ENCODE assay signal across 29 cellular contexts in the genomic region with DNA sequence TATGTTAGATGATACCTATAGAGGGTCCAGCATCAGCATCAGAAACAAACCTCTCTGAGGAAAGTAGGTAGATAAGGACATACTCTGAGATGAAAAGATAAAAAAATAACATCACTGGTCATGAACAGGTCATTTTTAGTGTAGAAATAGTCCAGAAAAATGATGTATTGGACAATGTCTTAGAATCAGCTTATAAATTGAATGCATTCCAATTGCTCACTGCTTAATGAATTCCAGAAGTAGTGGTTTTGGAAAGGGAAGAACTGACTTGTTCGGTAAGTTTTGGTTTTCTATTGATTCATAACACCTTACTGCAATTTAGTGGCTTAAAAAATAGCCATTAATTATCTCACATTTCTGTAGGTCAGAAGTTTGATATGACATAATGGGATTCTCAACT.
"Had no signal": no experiment of that assay in that cellular context is flagged by ENCODE, and none has a peak within 500 bp of the region (broad histone marks: within the 10 kb centered on the region; RNA-seq: fewer than 3 reads in every experiment).

No MANE protein-coding gene starts in this region.

- ATAC-seq: activated CD4-positive, CD25-positive, alpha-beta regulatory T cell treated with anti-CD3 and anti-CD28 coated beads, Interleukin-2, amount 50 U/mL, for 24 hours; activated CD8-positive, alpha-beta T cell treated with anti-CD3 and anti-CD28 coated beads for 36 hours; activated T-cell treated with anti-CD3 and anti-CD28 coated beads, Interleukin-2, amount 50 U/mL, for 4 hours; activated T-helper 17 cell treated with anti-CD3 and anti-CD28 coated beads, Interleukin-2, amount 50 U/mL, for 72 hours; esophagus mucosa; T-helper 17 cell had no signal

- H3K36me3 ChIP-seq: brain microvascular endothelial cell, WERI-Rb-1 had no signal

- FAIRE-seq: astrocyte, bronchial epithelial cell, frontal cortex had no signal

- DNase-seq: activated B cell treated with CpG ODN at 0.5 μM for 24 hours; activated CD4-positive, alpha-beta T cell treated with anti-CD3 and anti-CD28 coated beads for 48 hours; activated CD4-positive, alpha-beta T cell treated with anti-CD3 and anti-CD28 coated beads, Interleukin-2, amount 50 U/mL, for 1 hour; activated CD4-positive, alpha-beta T cell treated with anti-CD3 and anti-CD28 coated beads, Interleukin-2, amount 50 U/mL, for 48 hours; activated CD8-positive, alpha-beta memory T cell treated with anti-CD3 and anti-CD28 coated beads for 24 hours; activated CD8-positive, alpha-beta T cell treated with anti-CD3 and anti-CD28 coated beads for 36 hours; activated effector memory CD4-positive, alpha-beta T cell treated with Interleukin-2 at 50 U/mL for 16 hours; activated gamma-delta T cell treated with Interleukin-2 at 50 U/mL for 16 hours; activated naive CD4-positive, alpha-beta T cell treated with anti-CD3 and anti-CD28 coated beads, Interleukin-2, amount 50 U/mL, for 16 hours; activated naive CD4-positive, alpha-beta T cell treated with Interleukin-2 at 50 U/mL for 16 hours; activated T-cell treated with anti-CD3 and anti-CD28 coated beads, Interleukin-2, amount 50 U/mL, for 4 hours; amniotic stem cell; anterior cingulate cortex; brain microvascular endothelial cell; dorsolateral prefrontal cortex; effector memory CD4-positive, alpha-beta T cell; endodermal cell; foreskin fibroblast; head of caudate nucleus; T-helper 17 cell; T1000; WERI-Rb-1 had no signal

- H3K4me3 ChIP-seq: coronary artery, dorsolateral prefrontal cortex had no signal

- H3K27me3 ChIP-seq: brain microvascular endothelial cell, dorsolateral prefrontal cortex had no signal

- H3K27ac ChIP-seq: brain microvascular endothelial cell, coronary artery, WERI-Rb-1 had no signal
